ENCODE assay signal across 8 cellular contexts in the genomic region with DNA sequence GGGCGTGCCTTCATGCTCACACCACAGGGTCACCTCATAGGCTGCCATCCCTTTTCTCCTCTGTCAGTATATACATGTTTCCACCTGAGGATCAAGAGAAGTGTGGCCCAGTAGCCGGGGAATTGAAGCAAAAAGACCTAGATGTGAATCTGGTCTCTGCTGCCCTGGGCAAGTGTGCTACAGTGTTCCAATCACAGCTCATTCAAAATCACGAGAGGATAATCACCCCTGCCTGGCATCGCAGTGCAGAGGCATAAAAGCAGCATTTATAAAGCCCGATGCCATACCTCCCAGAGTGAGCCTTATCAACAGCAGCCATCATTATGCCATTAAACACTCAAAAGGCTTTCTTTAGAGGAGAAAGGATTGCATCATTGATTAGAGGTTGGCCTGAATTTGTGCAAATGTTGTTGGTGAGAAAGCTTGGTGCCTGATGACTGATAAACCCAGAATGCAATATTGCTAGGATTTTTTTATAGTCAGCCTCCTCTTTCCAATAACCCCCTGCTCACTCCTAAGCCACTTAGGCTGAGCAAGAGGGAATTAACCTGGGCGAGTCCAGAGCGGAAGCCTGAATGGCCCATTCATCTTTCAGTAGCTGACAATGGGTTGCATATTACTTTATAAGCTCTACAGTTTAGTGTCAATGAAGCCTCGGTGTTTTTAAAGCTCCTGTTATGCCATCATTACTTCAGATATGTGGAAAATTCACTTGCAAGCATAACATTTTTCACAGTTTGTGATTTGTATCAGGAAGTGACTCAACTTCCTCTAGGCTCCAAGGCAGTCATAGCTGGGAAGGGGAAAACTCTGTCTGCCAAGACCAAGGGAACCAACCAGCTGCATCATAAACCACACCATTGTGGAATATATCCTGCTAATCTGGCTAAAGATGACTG.
DNase-seq lines count a peak whose midpoint lies in the region; ATAC-seq, FAIRE-seq and TF ChIP-seq lines count a peak whose summit lies in the region.

No MANE protein-coding gene starts in this region.

- TF ChIP-seq CTCF in thoracic aorta (IDR thresholded peaks at IDR 0.05), result no peak

- DNase-seq in KBM-7, result peak; percentile 25
- peak; percentile 12 for DNase-seq in SW480 (ENCODE audit: low spot score)
- DNase-seq in left cardiac atrium, result peak; percentile 40
- no peak for DNase-seq in thoracic aorta (ENCODE audit: low spot score)
- no peak for DNase-seq in activated CD8-positive, alpha-beta memory T cell treated with anti-CD3 and anti-CD28 coated beads, Interleukin-2, amount 50 U/mL, for 48 hours
- no peak for DNase-seq in HAP-1 (ENCODE audit: low spot score in 2 of 2)
- no peak for DNase-seq in GM12891 (ENCODE audit: insufficient read length, low spot score)

- H3K9me3 ChIP-seq in thoracic aorta, result no peaks in the 10 kb centered on the region
- no peaks in the 10 kb centered on the region for H3K9me3 ChIP-seq in HAP-1

- peak overlapping the region; percentile 56 to 72 for H3K27ac ChIP-seq in thoracic aorta

- FAIRE-seq in GM12891 (lab: Jason Lieb, UNC), result no peak

- H3K36me3 ChIP-seq in thoracic aorta (no peaks in the 10 kb centered on the region), HAP-1 (replicated peaks) (no peaks in the 10 kb centered on the region)

- intact Hi-C loops in left cardiac atrium (cut with DNase I), result loop anchor here in 1 of 2 donors (10.0 kb wide), 1 partner anchor 77 kb away; no protein-coding TSS in a partner anchor

- ATAC-seq in left cardiac atrium, result peak; percentile 88 to 89
- ATAC-seq in thoracic aorta (ENCODE audit: insufficient number of reproducible peaks, low FRiP score, low read depth), result peak; percentile 69
- no peak for ATAC-seq in HG03378 (IDR thresholded peaks at IDR 0.05; ENCODE audit: unreplicated experiment)

- in situ Hi-C loops in KBM-7 (cut with MboI; ENCODE audit: low pct_unique_long_range_greater_than_20kb, low sequenced_read_pairs) (no loop called here), HAP-1 (cut with MboI; ENCODE audit: low sequenced_read_pairs) (no loop called here)

- no peaks in the 10 kb centered on the region for H3K27me3 ChIP-seq in thoracic aorta (replicated peaks; ENCODE audit: insufficient read depth)
- no peaks in the 10 kb centered on the region for H3K27me3 ChIP-seq in HAP-1 (ENCODE audit: low read depth)

- no peak overlapping the region for H3K4me3 ChIP-seq in thoracic aorta
- no peak overlapping the region for H3K4me3 ChIP-seq in HAP-1

- H3K4me1 ChIP-seq in thoracic aorta (ENCODE audit: control insufficient read depth in 1 of 2, low read depth in 2 of 2) (peaks cover 7 to 21% of the 10 kb centered on the region in 2 donors), HAP-1 (no peaks in the 10 kb centered on the region)

- no peak for TF ChIP-seq POLR2A in GM12891 (IDR thresholded peaks at IDR 0.05; ENCODE audit: low read depth, low read length)

TF ChIP-seq in GM12891, 5 proteins besides CTCF, POLR2A, EP300 and RAD21:
- no peak for TF ChIP-seq TAF1 (IDR thresholded peaks at IDR 0.05; ENCODE audit: low read depth, low read length)
- TF ChIP-seq SPI1 (IDR thresholded peaks at IDR 0.05; ENCODE audit: low read depth, low read length), result no peak
- TF ChIP-seq POU2F2 (IDR thresholded peaks at IDR 0.05; ENCODE audit: low read depth, low read length), result no peak
- TF ChIP-seq PAX5 (IDR thresholded peaks at IDR 0.05; ENCODE audit: insufficient read depth, low read length, severe bottlenecking), result no peak
- no peak for TF ChIP-seq POLR2AphosphoS5 (IDR thresholded peaks at IDR 0.05; ENCODE audit: low read depth, low read length)

Comparison
In these comparisons a context has a peak if more than half of its experiments do, and no peak if none do; other contexts are left out.
1. DNase-seq: peak in KBM-7 (single experiment), SW480 (single experiment) and left cardiac atrium (single experiment); none in thoracic aorta (single experiment), activated CD8-positive, alpha-beta memory T cell treated with anti-CD3 and anti-CD28 coated beads, Interleukin-2, amount 50 U/mL, for 48 hours (single experiment), HAP-1 (0 of 2) and GM12891 (single experiment).